ENCODE assay signal across 9 cellular contexts in genomic region chr9:130997925-130998595, GRCh38. TPM values are rescaled to one million over a fixed set of nuclear protein-coding genes. Genes with fewer than 3 reads are reported as not detected.
DNase-seq lines count a peak whose midpoint lies in the region; ATAC-seq and TF ChIP-seq lines count a peak whose summit lies in the region.
"Had no signal": no experiment of that assay in that cellular context is flagged by ENCODE, and none has a peak within 500 bp of the region (broad histone marks: within the 10 kb centered on the region; RNA-seq: fewer than 3 reads in every experiment).

No MANE protein-coding gene starts in this region.

- no peaks in the 10 kb centered on the region for H3K9me3 Mint-ChIP-seq in stimulated activated naive CD8-positive, alpha-beta T cell treated with anti-CD3 and anti-CD28 coated beads, Interleukin-15, amount 100 ng/mL, for 72 hours

- H3K27ac ChIP-seq in MM.1S (ENCODE audit: low read length) (no peak overlapping the region), right lobe of liver (no peak overlapping the region)
- H3K27ac ChIP-seq: BLaER1 had no signal

- H3F3A ChIP-seq in MM.1S (ENCODE audit: insufficient read depth, low read length) = no peaks in the 10 kb centered on the region

- H3K27ac Mint-ChIP-seq in stimulated activated naive CD8-positive, alpha-beta T cell treated with anti-CD3 and anti-CD28 coated beads, Interleukin-15, amount 100 ng/mL, for 72 hours = no peak overlapping the region

- H3K9me2 ChIP-seq in MM.1S (replicated peaks; ENCODE audit: insufficient read depth, low read length) = no peaks in the 10 kb centered on the region

- H3K9ac ChIP-seq in MM.1S (ENCODE audit: low read length) = no peak overlapping the region
- H3K9ac ChIP-seq: BLaER1 had no signal

- H3K4me1 Mint-ChIP-seq in stimulated activated naive CD8-positive, alpha-beta T cell treated with anti-CD3 and anti-CD28 coated beads, Interleukin-15, amount 100 ng/mL, for 72 hours = no peaks in the 10 kb centered on the region

- ATAC-seq in right lobe of liver = peak; percentile 58 to 85 (median 75)
- peak; percentile 72 for ATAC-seq in stimulated activated naive CD8-positive, alpha-beta T cell treated with anti-CD3 and anti-CD28 coated beads, Interleukin-15, amount 100 ng/mL, for 72 hours

- H3K9me3 ChIP-seq in MM.1S (replicated peaks; ENCODE audit: insufficient read depth, low read length) = no peaks in the 10 kb centered on the region
- H3K9me3 ChIP-seq in right lobe of liver = no peaks in the 10 kb centered on the region
- H3K9me3 ChIP-seq: BLaER1 had no signal

- no peak overlapping the region for H3K4me3 ChIP-seq in MM.1S (ENCODE audit: low read length)
- H3K4me3 ChIP-seq in right lobe of liver = no peak overlapping the region
- H3K4me3 ChIP-seq: BLaER1 had no signal

- no peak overlapping the region for H3K4me3 Mint-ChIP-seq in stimulated activated naive CD8-positive, alpha-beta T cell treated with anti-CD3 and anti-CD28 coated beads, Interleukin-15, amount 100 ng/mL, for 72 hours

- H3K27me3 ChIP-seq in MM.1S (replicated peaks; ENCODE audit: insufficient read depth, low read length) (peaks cover 99% of the 10 kb centered on the region), right lobe of liver (no peaks in the 10 kb centered on the region)
- H3K27me3 ChIP-seq: BLaER1 had no signal

- no peaks in the 10 kb centered on the region for H3K79me2 ChIP-seq in MM.1S (ENCODE audit: low read length)

- peaks cover 27% of the 10 kb centered on the region for H3K27me3 Mint-ChIP-seq in stimulated activated naive CD8-positive, alpha-beta T cell treated with anti-CD3 and anti-CD28 coated beads, Interleukin-15, amount 100 ng/mL, for 72 hours

- no peak for TF ChIP-seq POLR2A in right lobe of liver (IDR thresholded peaks at IDR 0.05)

- H4K20me1 ChIP-seq in MM.1S (ENCODE audit: insufficient read depth, low read length) = no peaks in the 10 kb centered on the region
- H4K20me1 ChIP-seq: BLaER1 had no signal

- peak; percentile 68 for TF ChIP-seq CTCF in MM.1S (IDR thresholded peaks at IDR 0.05; ENCODE audit: low read length)
- TF ChIP-seq CTCF in right lobe of liver (IDR thresholded peaks at IDR 0.05) = peak; percentile 47 to 59 (median 52)

- 31% methylated on average over 4 of the region's 28 CpGs for WGBS in right lobe of liver (ENCODE audit: insufficient coverage, low coverage, low lambda C conversion rate, missing lambda C conversion rate)

- H3K4me1 ChIP-seq in MM.1S (ENCODE audit: low read length) (no peaks in the 10 kb centered on the region), right lobe of liver (no peaks in the 10 kb centered on the region)

- no peak overlapping the region for H3K4me2 ChIP-seq in MM.1S (ENCODE audit: low read depth, low read length)
- H3K4me2 ChIP-seq: BLaER1 had no signal

- intact Hi-C loops in right lobe of liver (cut with DNase I) = no loop called here

- H3K36me3 ChIP-seq in MM.1S (replicated peaks; ENCODE audit: insufficient read depth, low read length) (no peaks in the 10 kb centered on the region), right lobe of liver (no peaks in the 10 kb centered on the region)
- H3K36me3 ChIP-seq: BLaER1 had no signal

- DNase-seq in NCI-H2029 (lab: John Stamatoyannopoulos, UW) (peak; percentile 35), NCI-H2029 treated with DMSO at 0.1 percent for 48 hours (lab: John Stamatoyannopoulos, UW) (no peak), MM.1S (peak; percentile 45), SW480 (ENCODE audit: low spot score) (peak; percentile 73), dermis blood vessel endothelial cell (peak; percentile 79), right lobe of liver (peak; percentile 61 to 66 (median 64))
- DNase-seq in stimulated activated naive CD8-positive, alpha-beta T cell treated with anti-CD3 and anti-CD28 coated beads, Interleukin-15, amount 100 ng/mL, for 72 hours = peak; percentile 50 to 52
- DNase-seq in stimulated activated naive CD4-positive, alpha-beta T cell treated with Interleukin-2 at 50 U/mL for 16 hours (lab: John Stamatoyannopoulos, UW) = no peak

- H2AFZ ChIP-seq in MM.1S (ENCODE audit: low read length) = no peak overlapping the region

RNA-seq across cellular contexts. Expression of gene LAMC3, which starts 10.9 kb away (rescaled TPM):
- total RNA-seq in dermis blood vessel endothelial cell (0.51 and 4.7 TPM in 2 replicates), right lobe of liver (10 to 100 TPM in 1 of 6 experiments, 1 to 10 TPM in 5; 2.7 to 14.3 (median 3.7) TPM)

RNA-seq across cellular contexts. Expression of gene FIBCD1, which starts 59.0 kb away (rescaled TPM):
- under 0.01 and 0.05 TPM in 2 replicates for total RNA-seq in dermis blood vessel endothelial cell
- total RNA-seq in right lobe of liver = not detected

Comparison
In these comparisons a context has a peak if more than half of its experiments do, and no peak if none do; other contexts are left out.
1. DNase-seq: peak in NCI-H2029 (single experiment), MM.1S (single experiment), SW480 (single experiment), dermis blood vessel endothelial cell (single experiment), right lobe of liver (3 of 3) and stimulated activated naive CD8-positive, alpha-beta T cell treated with anti-CD3 and anti-CD28 coated beads, Interleukin-15, amount 100 ng/mL, for 72 hours (2 of 2); none in NCI-H2029 treated with DMSO at 0.1 percent for 48 hours (single experiment) and stimulated activated naive CD4-positive, alpha-beta T cell treated with Interleukin-2 at 50 U/mL for 16 hours (single experiment).